ENCODE assay signal across 9 cellular contexts in genomic region chr4:48906283-48907173, GRCh38. TPM values are rescaled to one million over a fixed set of nuclear protein-coding genes. Genes with fewer than 3 reads are reported as not detected.
A peak's percentile ranks its signal among the peaks of the same experiment; 100 is the strongest.
DNase-seq lines count a peak whose midpoint lies in the region; ATAC-seq and TF ChIP-seq lines count a peak whose summit lies in the region.
"Had no signal": no experiment of that assay in that cellular context is flagged by ENCODE, and none has a peak within 500 bp of the region (broad histone marks: within the 10 kb centered on the region; RNA-seq: fewer than 3 reads in every experiment).

OCIAD2 (minus strand) TSS chr4:48906774; CDS start chr4:48904549, 2,225 bp downstream.

- peaks cover 39% of the 10 kb centered on the region for H3K4me1 Mint-ChIP-seq in activated CD4-positive, alpha-beta memory T cell treated with anti-CD3 and anti-CD28 coated beads, Interleukin-2, amount 10 ng/mL, durations not matched to agents 7 days and 5 days

- H3K36me3 Mint-ChIP-seq in activated CD4-positive, alpha-beta memory T cell treated with anti-CD3 and anti-CD28 coated beads, Interleukin-2, amount 10 ng/mL, durations not matched to agents 7 days and 5 days (ENCODE audit: low read depth): peaks cover 25% of the 10 kb centered on the region

- no peaks in the 10 kb centered on the region for H3K9me3 Mint-ChIP-seq in activated CD4-positive, alpha-beta memory T cell treated with anti-CD3 and anti-CD28 coated beads, Interleukin-2, amount 10 ng/mL, durations not matched to agents 7 days and 5 days

- peak within 1 kb of the TSS; percentile 88 for H3K4me3 Mint-ChIP-seq in activated CD4-positive, alpha-beta memory T cell treated with anti-CD3 and anti-CD28 coated beads, Interleukin-2, amount 10 ng/mL, durations not matched to agents 7 days and 5 days

- DNase-seq in AG10803 (ENCODE audit: low read depth): peak; percentile 31
- DNase-seq in NCI-H345 treated with DMSO at 0.1 percent for 48 hours (lab: John Stamatoyannopoulos, UW; ENCODE audit: unreplicated experiment): peak; percentile 71
- DNase-seq in activated CD4-positive, alpha-beta memory T cell treated with anti-CD3 and anti-CD28 coated beads, Interleukin-2, amount 10 ng/mL, durations not matched to agents 7 days and 5 days: peak; percentile 85
- peak; percentile 72 to 78 (median 75) for DNase-seq in effector memory CD4-positive, alpha-beta T cell
- DNase-seq in mucosa of gallbladder (ENCODE audit: low spot score): peak; percentile 81
- peak; percentile 68 to 70 for DNase-seq in stimulated activated CD8-positive, alpha-beta memory T cell treated with anti-CD3 and anti-CD28 coated beads, Interleukin-7, amount 100 ng/mL, for 1 hour (ENCODE audit: low read depth in 2 of 2)

- H3K27ac Mint-ChIP-seq in activated CD4-positive, alpha-beta memory T cell treated with anti-CD3 and anti-CD28 coated beads, Interleukin-2, amount 10 ng/mL, durations not matched to agents 7 days and 5 days: peak within 1 kb of the TSS; percentile 76

- no peaks in the 10 kb centered on the region for H3K27me3 Mint-ChIP-seq in activated CD4-positive, alpha-beta memory T cell treated with anti-CD3 and anti-CD28 coated beads, Interleukin-2, amount 10 ng/mL, durations not matched to agents 7 days and 5 days

- H3K4me1 ChIP-seq in effector memory CD4-positive, alpha-beta T cell (ENCODE audit: control insufficient read depth, insufficient read depth, low read length, poor library complexity, severe bottlenecking): peaks cover 15% of the 10 kb centered on the region

- peak within 1 kb of the TSS; percentile 63 for H3K27ac ChIP-seq in effector memory CD4-positive, alpha-beta T cell (ENCODE audit: insufficient read depth, low read length, poor library complexity, severe bottlenecking)

- no peaks in the 10 kb centered on the region for H3K9me3 ChIP-seq in effector memory CD4-positive, alpha-beta T cell (ENCODE audit: control insufficient read depth, low read length)

- H3K36me3 ChIP-seq in effector memory CD4-positive, alpha-beta T cell (ENCODE audit: control insufficient read depth, insufficient read depth, low read length): peaks cover 13% of the 10 kb centered on the region

- CTCF ChIA-PET in activated CD4-positive, alpha-beta memory T cell treated with anti-CD3 and anti-CD28 coated beads, Interleukin-2, amount 10 ng/mL, durations not matched to agents 7 days and 5 days (lab: Charles Lee): interaction anchor here (0.6 to 2.2 kb wide), 10 partner anchors 8 to 778 kb away, joined by 3 to 11 read pairs (median 4); partner anchors contain the start of gene FRYL

- TF ChIP-seq CTCF in AG10803 (conservative IDR thresholded peaks at IDR 0.05; ENCODE audit: low read length): no peak

- POLR2A ChIA-PET in activated CD4-positive, alpha-beta memory T cell treated with anti-CD3 and anti-CD28 coated beads, Interleukin-2, amount 10 ng/mL, durations not matched to agents 7 days and 5 days (lab: Charles Lee): interaction anchor here (0.6 to 2.2 kb wide), 12 partner anchors 9 to 565 kb away, joined by 3 to 8 read pairs (median 4); partner anchors contain the start of genes OCIAD1 and SLAIN2

- ATAC-seq in GM19023 (IDR thresholded peaks at IDR 0.05; ENCODE audit: unreplicated experiment) (peak; percentile 96), HG03196 (IDR thresholded peaks at IDR 0.05; ENCODE audit: unreplicated experiment) (peak; percentile 91)
- ATAC-seq: K562 had no signal

- H3K4me3 ChIP-seq in AG10803 (ENCODE audit: low read length): peak within 1 kb of the TSS; percentile 62
- H3K4me3 ChIP-seq in effector memory CD4-positive, alpha-beta T cell (ENCODE audit: insufficient read depth, low read depth, low read length, poor library complexity, severe bottlenecking): peak within 1 kb of the TSS; percentile 55
- H3K4me3 ChIP-seq: K562 had no signal

- H3K27me3 ChIP-seq in effector memory CD4-positive, alpha-beta T cell (replicated peaks; ENCODE audit: control insufficient read depth, insufficient read depth, low read length, poor library complexity, severe bottlenecking): no peaks in the 10 kb centered on the region

RNA-seq across cellular contexts. Expression of gene OCIAD2, which starts in this region (rescaled TPM):
- 10 to 100 TPM; 89.1 to 94.5 TPM for total RNA-seq in activated CD4-positive, alpha-beta memory T cell treated with anti-CD3 and anti-CD28 coated beads, Interleukin-2, amount 10 ng/mL, durations not matched to agents 7 days and 5 days
- total RNA-seq in mucosa of gallbladder: 115 TPM

Comparison
In these comparisons a context has a peak if more than half of its experiments do, and no peak if none do; other contexts are left out.
1. Peak in every context shown above with its lines: DNase-seq, ATAC-seq, H3K4me3 ChIP-seq and H3K27ac ChIP-seq.
2. DNase-seq: peak in every context shown above with its lines; median percentile 85 in activated CD4-positive, alpha-beta memory T cell treated with anti-CD3 and anti-CD28 coated beads, Interleukin-2, amount 10 ng/mL, durations not matched to agents 7 days and 5 days; 81 in mucosa of gallbladder; 75 in effector memory CD4-positive, alpha-beta T cell; 71 in NCI-H345 treated with DMSO at 0.1 percent for 48 hours; 69 in stimulated activated CD8-positive, alpha-beta memory T cell treated with anti-CD3 and anti-CD28 coated beads, Interleukin-7, amount 100 ng/mL, for 1 hour; 31 in AG10803.